In genomic region chr3:4038351-4038750, GRCh38 we compare ENCODE assay signal across 1 cellular context.
TF ChIP-seq lines count a peak whose summit lies in the region.

No MANE protein-coding gene starts in this region.

TF ChIP-seq in H1, 55 proteins besides CTCF, POLR2A, EP300 and RAD21:
- no peak for TF ChIP-seq KDM1A (IDR thresholded peaks at IDR 0.05; ENCODE audit: borderline replicate concordance, low read length)
- no peak for TF ChIP-seq NRF1 (IDR thresholded peaks at IDR 0.05; ENCODE audit: low read depth, low read length)
- TF ChIP-seq KDM4A (IDR thresholded peaks at IDR 0.05; ENCODE audit: low read depth, low read length, severe bottlenecking), result no peak
- no peak for TF ChIP-seq FOSL1 (IDR thresholded peaks at IDR 0.05; ENCODE audit: insufficient read depth, low read depth, low read length)
- TF ChIP-seq CBX8 (IDR thresholded peaks at IDR 0.05; ENCODE audit: borderline replicate concordance, low read depth, low read length), result no peak
- TF ChIP-seq SUZ12 (IDR thresholded peaks at IDR 0.05; ENCODE audit: low read length), result no peak
- no peak for TF ChIP-seq RBBP5 (IDR thresholded peaks at IDR 0.05; ENCODE audit: borderline replicate concordance, low read depth, low read length)
- no peak for TF ChIP-seq CEBPB (IDR thresholded peaks at IDR 0.05; ENCODE audit: low read depth, low read length)
- TF ChIP-seq SIX5 (IDR thresholded peaks at IDR 0.05; ENCODE audit: low read depth, low read length), result no peak
- TF ChIP-seq CHD1 (IDR thresholded peaks at IDR 0.05; ENCODE audit: low read depth, low read length), result no peak
- TF ChIP-seq BACH1 (IDR thresholded peaks at IDR 0.05; ENCODE audit: low read length), result no peak
- no peak for TF ChIP-seq HDAC2 (IDR thresholded peaks at IDR 0.05; ENCODE audit: borderline replicate concordance in 1 of 2, low read depth in 2 of 2, low read length in 2 of 2)
- no peak for TF ChIP-seq SP4 (IDR thresholded peaks at IDR 0.05; ENCODE audit: low read length)
- TF ChIP-seq BRCA1 (IDR thresholded peaks at IDR 0.05; ENCODE audit: low read depth, low read length), result no peak
- TF ChIP-seq MAX (IDR thresholded peaks at IDR 0.05), result no peak
